ENCODE assay signal across 14 cellular contexts in genomic region chr9:136374183-136374575, GRCh38. TPM values are rescaled to one million over a fixed set of nuclear protein-coding genes. Genes with fewer than 3 reads are reported as not detected.
DNase-seq lines count a peak whose midpoint lies in the region; ATAC-seq and TF ChIP-seq lines count a peak whose summit lies in the region.
"Had no signal": no experiment of that assay in that cellular context is flagged by ENCODE, and none has a peak within 500 bp of the region (broad histone marks: within the 10 kb centered on the region; RNA-seq: fewer than 3 reads in every experiment).

No MANE protein-coding gene starts in this region.

- no peaks in the 10 kb centered on the region for H3K27me3 ChIP-seq in BLaER1
- no peaks in the 10 kb centered on the region for H3K27me3 ChIP-seq in NT2/D1 (ENCODE audit: insufficient read depth, insufficient read length)
- H3K27me3 ChIP-seq: Peyer's patch had no signal

- intact Hi-C loops in left colon (cut with DNase I, micrococcal nuclease), result no loop called here

- CTCF ChIA-PET in RWPE1 (lab: Yijun Ruan, JAX), result interaction anchor here (0.7 to 1.9 kb wide), 2 partner anchors 8 to 27 kb away, joined by 3 to 6 read pairs; no protein-coding TSS in a partner anchor

- no peak for ATAC-seq in left colon

- peak overlapping the region; percentile 97 for H3K4me2 ChIP-seq in BLaER1

- H3K27ac ChIP-seq in BLaER1 (peak overlapping the region; percentile 94), RWPE1 (no peak overlapping the region; the same call in 1 of the 2 replicates)
- H3K27ac ChIP-seq: Peyer's patch, SK-N-MC had no signal

- peaks cover 52% of the 10 kb centered on the region for H3K36me3 ChIP-seq in BLaER1
- peaks cover 96% of the 10 kb centered on the region for H3K36me3 ChIP-seq in NT2/D1 (ENCODE audit: insufficient read depth, insufficient read length, low read length)

- H3K9ac ChIP-seq in BLaER1 (peak overlapping the region; percentile 82), NT2/D1 (ENCODE audit: insufficient read length, low read depth) (peak overlapping the region; percentile 32)

- POLR2A ChIA-PET in RWPE1 (lab: Yijun Ruan, JAX; ENCODE audit: low non-redundant PET), result no interaction called here

- H3K9me3 ChIP-seq in BLaER1 (no peaks in the 10 kb centered on the region), NT2/D1 (ENCODE audit: insufficient read depth, low read length) (no peaks in the 10 kb centered on the region)
- H3K9me3 ChIP-seq: Peyer's patch had no signal

- H3K4me3 ChIP-seq in BLaER1 (no peak overlapping the region), NT2/D1 (ENCODE audit: insufficient read length, low read depth) (no peak overlapping the region), epithelial cell of esophagus (ENCODE audit: low read length) (no peak overlapping the region)
- H3K4me3 ChIP-seq: SK-N-MC had no signal

- TF ChIP-seq CTCF in epithelial cell of esophagus (IDR thresholded peaks at IDR 0.05; ENCODE audit: insufficient read depth, low read depth, low read length, missing control alignments), result no peak
- TF ChIP-seq CTCF in RWPE1 (conservative IDR thresholded peaks at IDR 0.05; ENCODE audit: low read depth), result no peak

- H4K20me1 ChIP-seq in BLaER1, result peaks cover 17% of the 10 kb centered on the region; the same call in 1 of the 2 replicates

- H3K4me1 ChIP-seq in BLaER1 (peaks cover 76% of the 10 kb centered on the region), NT2/D1 (ENCODE audit: insufficient read depth, insufficient read length) (peaks cover 26% of the 10 kb centered on the region)

- DNase-seq in NT2/D1 (ENCODE audit: low read depth, low spot score) (no peak), epithelial cell of esophagus (ENCODE audit: low read depth) (peak; percentile 32), T1000 (lab: John Stamatoyannopoulos, UW) (no peak), left colon (no peak), RWPE1 (ENCODE audit: low spot score) (no peak)
- DNase-seq: DMS 273 treated with DMSO at 0.1 percent for 48 hours, GDM1, NCI-H1105 treated with DMSO at 0.1 percent for 48 hours, NCI-H187, NCI-H226, NCI-H524 treated with DMSO at 0.1 percent for 48 hours had no signal

RNA-seq across cellular contexts. Expression of gene CARD9, which starts 0.7 kb away (rescaled TPM):
- total RNA-seq in left colon, result 1 to 10 TPM in 1 of 2 donors, under 1 TPM in 1; 0.52 to 1.9 TPM

RNA-seq across cellular contexts. Expression of gene DNLZ, which starts 10.6 kb away (rescaled TPM):
- 10 to 100 TPM in 1 of 2 donors, 1 to 10 TPM in 1; 10.0 to 10.6 TPM for total RNA-seq in left colon

RNA-seq across cellular contexts. Expression of gene SNAPC4, which starts 25.8 kb away (rescaled TPM):
- 1 to 10 TPM; 6.7 to 8.1 TPM for total RNA-seq in left colon

RNA-seq across cellular contexts. Expression of gene ENTR1, which starts 36.2 kb away (rescaled TPM):
- total RNA-seq in left colon, result 10 to 100 TPM; 29.8 to 33.2 TPM

RNA-seq across cellular contexts. Expression of gene PMPCA, which starts 36.3 kb away (rescaled TPM):
- 10 to 100 TPM; 43.4 to 52.5 TPM for total RNA-seq in left colon
